ENCODE assay signal across 1 cellular context in genomic region chr1:193113992-193114332, GRCh38.
TF ChIP-seq lines count a peak whose summit lies in the region.

No MANE protein-coding gene starts in this region.

TF ChIP-seq in A549, 52 proteins besides CTCF, POLR2A, EP300 and RAD21:
- no peak for TF ChIP-seq RCOR1 (IDR thresholded peaks at IDR 0.05; ENCODE audit: low read depth, low read length)
- no peak for TF ChIP-seq JUN (IDR thresholded peaks at IDR 0.05)
- TF ChIP-seq HES2 (IDR thresholded peaks at IDR 0.05) = no peak
- no peak for TF ChIP-seq EHF (CRISPR knock-in tag; IDR thresholded peaks at IDR 0.05)
- TF ChIP-seq HEYL (CRISPR knock-in tag; IDR thresholded peaks at IDR 0.05) = no peak
- TF ChIP-seq FOSB (CRISPR knock-in tag; IDR thresholded peaks at IDR 0.05) = no peak
- no peak for TF ChIP-seq NPAS2 (CRISPR knock-in tag; IDR thresholded peaks at IDR 0.05; ENCODE audit: borderline replicate concordance)
- TF ChIP-seq TFCP2L1 (CRISPR knock-in tag; IDR thresholded peaks at IDR 0.05) = no peak
